15 cellular contexts compared by ENCODE assay signal in the genomic region with DNA sequence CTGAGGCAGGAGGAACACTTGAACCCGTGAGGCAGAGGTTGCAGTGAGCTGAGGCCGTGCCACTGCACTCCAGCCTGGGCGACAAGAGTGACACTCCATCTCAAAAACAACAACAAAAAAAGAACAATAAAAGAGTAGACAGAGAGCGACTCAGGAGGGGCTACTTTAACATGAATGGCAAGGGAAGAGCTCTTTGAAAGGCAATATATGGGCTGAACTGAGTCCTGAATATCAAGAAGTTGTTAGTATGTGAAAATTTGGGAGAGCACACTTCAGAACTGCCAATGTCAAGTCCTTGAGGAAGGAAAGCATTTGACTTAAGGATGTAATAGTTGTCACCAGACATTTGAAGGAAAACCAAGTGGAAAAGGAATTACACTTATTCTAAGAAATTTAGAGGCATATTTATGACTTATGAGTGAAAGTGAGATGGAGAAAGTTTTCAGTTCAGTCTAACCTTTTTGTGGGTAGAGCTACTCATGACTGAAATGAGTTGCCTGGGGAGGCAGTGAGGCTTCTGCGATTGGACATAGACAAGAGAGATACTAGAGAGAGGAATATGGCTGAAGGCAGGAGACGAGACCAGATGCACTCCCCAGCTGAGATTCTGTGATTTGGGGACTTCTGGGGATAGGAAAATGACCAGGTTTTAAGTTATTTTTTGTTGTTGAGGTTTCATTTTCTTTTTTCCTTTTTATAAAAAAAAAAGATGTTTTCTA. TPM values are rescaled to one million over a fixed set of nuclear protein-coding genes. Genes with fewer than 3 reads are reported as not detected.
A peak's percentile ranks its signal among the peaks of the same experiment; 100 is the strongest.
DNase-seq lines count a peak whose midpoint lies in the region; ATAC-seq lines count a peak whose summit lies in the region.
"Had no signal": no experiment of that assay in that cellular context is flagged by ENCODE, and none has a peak within 500 bp of the region (broad histone marks: within the 10 kb centered on the region; RNA-seq: fewer than 3 reads in every experiment).

No MANE protein-coding gene starts in this region.

- peak; percentile 59 for DNase-seq in activated CD4-positive, alpha-beta T cell treated with anti-CD3 and anti-CD28 coated beads for 36 hours
- no peak for DNase-seq in activated CD4-positive, alpha-beta T cell treated with anti-CD3 and anti-CD28 coated beads, Interleukin-2, amount 10 ng/mL, durations not matched to agents 7 days and 5 days
- DNase-seq in GM19238 (ENCODE audit: insufficient read length, low spot score) (no peak), DMS153 (lab: John Stamatoyannopoulos, UW) (no peak), NCI-H2171 (lab: John Stamatoyannopoulos, UW) (no peak)
- DNase-seq: 8988T, H9, NCI-H2081 treated with DMSO at 0.1 percent for 48 hours, thyroid gland had no signal

- H3K36me3 Mint-ChIP-seq in activated CD4-positive, alpha-beta T cell treated with anti-CD3 and anti-CD28 coated beads for 36 hours (ENCODE audit: low read depth): no peaks in the 10 kb centered on the region
- H3K36me3 Mint-ChIP-seq in activated CD4-positive, alpha-beta T cell treated with anti-CD3 and anti-CD28 coated beads, Interleukin-2, amount 10 ng/mL, durations not matched to agents 7 days and 5 days (ENCODE audit: low read depth): no peaks in the 10 kb centered on the region
- H3K36me3 Mint-ChIP-seq in activated T-helper 17 cell treated with anti-CD3 and anti-CD28 coated beads, Interleukin-2, amount 50 U/mL, for 72 hours (ENCODE audit: low read depth): no peaks in the 10 kb centered on the region

- CTCF ChIA-PET in activated CD4-positive, alpha-beta T cell treated with anti-CD3 and anti-CD28 coated beads for 36 hours (lab: Charles Lee): interaction anchor here (0.6 to 1.2 kb wide), 2 partner anchors 172 to 344 kb away, joined by 3 read pairs; no protein-coding TSS in a partner anchor
- CTCF ChIA-PET in activated CD4-positive, alpha-beta T cell treated with anti-CD3 and anti-CD28 coated beads, Interleukin-2, amount 10 ng/mL, durations not matched to agents 7 days and 5 days (lab: Charles Lee): interaction anchor here (0.7 kb wide), 1 partner anchor 10 kb away, joined by 3 read pairs; no protein-coding TSS in a partner anchor

- intact Hi-C loops in activated CD4-positive, alpha-beta T cell treated with anti-CD3 and anti-CD28 coated beads for 36 hours (cut with DNase I, micrococcal nuclease): no loop called here

- no peaks in the 10 kb centered on the region for H3K27me3 Mint-ChIP-seq in activated CD4-positive, alpha-beta T cell treated with anti-CD3 and anti-CD28 coated beads for 36 hours
- peaks cover 8% of the 10 kb centered on the region for H3K27me3 Mint-ChIP-seq in activated CD4-positive, alpha-beta T cell treated with anti-CD3 and anti-CD28 coated beads, Interleukin-2, amount 10 ng/mL, durations not matched to agents 7 days and 5 days
- peaks cover 6% of the 10 kb centered on the region for H3K27me3 Mint-ChIP-seq in activated T-helper 17 cell treated with anti-CD3 and anti-CD28 coated beads, Interleukin-2, amount 50 U/mL, for 72 hours

- POLR2A ChIA-PET in activated CD4-positive, alpha-beta T cell treated with anti-CD3 and anti-CD28 coated beads for 36 hours (lab: Charles Lee): no interaction called here
- POLR2A ChIA-PET in activated CD4-positive, alpha-beta T cell treated with anti-CD3 and anti-CD28 coated beads, Interleukin-2, amount 10 ng/mL, durations not matched to agents 7 days and 5 days (lab: Charles Lee): no interaction called here

- peak; percentile 99 for ATAC-seq in activated CD4-positive, alpha-beta T cell treated with anti-CD3 and anti-CD28 coated beads for 36 hours
- ATAC-seq in GM19023 (IDR thresholded peaks at IDR 0.05; ENCODE audit: unreplicated experiment) (peak; percentile 50), HG02798 (IDR thresholded peaks at IDR 0.05; ENCODE audit: poor library complexity, unreplicated experiment) (peak; percentile 66)
- ATAC-seq in activated T-helper 17 cell treated with anti-CD3 and anti-CD28 coated beads, Interleukin-2, amount 50 U/mL, for 72 hours (replicated peaks): peak; percentile 88
- ATAC-seq: Panc1 had no signal

- H3K9me3 Mint-ChIP-seq in activated CD4-positive, alpha-beta T cell treated with anti-CD3 and anti-CD28 coated beads for 36 hours (ENCODE audit: low read depth): no peaks in the 10 kb centered on the region
- no peaks in the 10 kb centered on the region for H3K9me3 Mint-ChIP-seq in activated CD4-positive, alpha-beta T cell treated with anti-CD3 and anti-CD28 coated beads, Interleukin-2, amount 10 ng/mL, durations not matched to agents 7 days and 5 days
- H3K9me3 Mint-ChIP-seq in activated T-helper 17 cell treated with anti-CD3 and anti-CD28 coated beads, Interleukin-2, amount 50 U/mL, for 72 hours: no peaks in the 10 kb centered on the region
- H3K9me3 Mint-ChIP-seq: H9, nephron had no signal

- peaks cover 7% of the 10 kb centered on the region for H3K4me1 Mint-ChIP-seq in activated CD4-positive, alpha-beta T cell treated with anti-CD3 and anti-CD28 coated beads for 36 hours
- H3K4me1 Mint-ChIP-seq in activated CD4-positive, alpha-beta T cell treated with anti-CD3 and anti-CD28 coated beads, Interleukin-2, amount 10 ng/mL, durations not matched to agents 7 days and 5 days: peaks cover 3% of the 10 kb centered on the region
- no peaks in the 10 kb centered on the region for H3K4me1 Mint-ChIP-seq in activated T-helper 17 cell treated with anti-CD3 and anti-CD28 coated beads, Interleukin-2, amount 50 U/mL, for 72 hours

- H3K27ac Mint-ChIP-seq in activated CD4-positive, alpha-beta T cell treated with anti-CD3 and anti-CD28 coated beads for 36 hours: no peak overlapping the region
- H3K27ac Mint-ChIP-seq in activated CD4-positive, alpha-beta T cell treated with anti-CD3 and anti-CD28 coated beads, Interleukin-2, amount 10 ng/mL, durations not matched to agents 7 days and 5 days: no peak overlapping the region
- H3K27ac Mint-ChIP-seq in activated T-helper 17 cell treated with anti-CD3 and anti-CD28 coated beads, Interleukin-2, amount 50 U/mL, for 72 hours: no peak overlapping the region
- H3K27ac Mint-ChIP-seq: nephron had no signal

- no peak overlapping the region for H3K4me3 Mint-ChIP-seq in activated CD4-positive, alpha-beta T cell treated with anti-CD3 and anti-CD28 coated beads for 36 hours
- no peak overlapping the region for H3K4me3 Mint-ChIP-seq in activated CD4-positive, alpha-beta T cell treated with anti-CD3 and anti-CD28 coated beads, Interleukin-2, amount 10 ng/mL, durations not matched to agents 7 days and 5 days
- H3K4me3 Mint-ChIP-seq in activated T-helper 17 cell treated with anti-CD3 and anti-CD28 coated beads, Interleukin-2, amount 50 U/mL, for 72 hours: no peak overlapping the region
- H3K4me3 Mint-ChIP-seq: H9, nephron had no signal

RNA-seq across cellular contexts. Expression of a gene that starts 48.6 kb away (rescaled TPM):
- 1 to 10 TPM; 6.2 to 7.0 TPM for total RNA-seq in activated CD4-positive, alpha-beta T cell treated with anti-CD3 and anti-CD28 coated beads for 36 hours
- 1 to 10 TPM; 3.2 TPM for total RNA-seq in activated CD4-positive, alpha-beta T cell treated with anti-CD3 and anti-CD28 coated beads, Interleukin-2, amount 10 ng/mL, durations not matched to agents 7 days and 5 days
- 1 to 10 TPM; 2.1 to 3.8 TPM for total RNA-seq in activated T-helper 17 cell treated with anti-CD3 and anti-CD28 coated beads, Interleukin-2, amount 50 U/mL, for 72 hours
- total RNA-seq: pulmonary artery endothelial cell had no signal

RNA-seq across cellular contexts. Expression of a gene that starts 56.9 kb away (rescaled TPM):
- total RNA-seq in activated CD4-positive, alpha-beta T cell treated with anti-CD3 and anti-CD28 coated beads for 36 hours: 10 to 100 TPM; 64.5 to 71.4 TPM
- 10 to 100 TPM; 21.6 to 21.9 TPM for total RNA-seq in activated CD4-positive, alpha-beta T cell treated with anti-CD3 and anti-CD28 coated beads, Interleukin-2, amount 10 ng/mL, durations not matched to agents 7 days and 5 days
- total RNA-seq in activated T-helper 17 cell treated with anti-CD3 and anti-CD28 coated beads, Interleukin-2, amount 50 U/mL, for 72 hours: 10 to 100 TPM; 38.4 to 55.9 TPM
